In the genomic region with DNA sequence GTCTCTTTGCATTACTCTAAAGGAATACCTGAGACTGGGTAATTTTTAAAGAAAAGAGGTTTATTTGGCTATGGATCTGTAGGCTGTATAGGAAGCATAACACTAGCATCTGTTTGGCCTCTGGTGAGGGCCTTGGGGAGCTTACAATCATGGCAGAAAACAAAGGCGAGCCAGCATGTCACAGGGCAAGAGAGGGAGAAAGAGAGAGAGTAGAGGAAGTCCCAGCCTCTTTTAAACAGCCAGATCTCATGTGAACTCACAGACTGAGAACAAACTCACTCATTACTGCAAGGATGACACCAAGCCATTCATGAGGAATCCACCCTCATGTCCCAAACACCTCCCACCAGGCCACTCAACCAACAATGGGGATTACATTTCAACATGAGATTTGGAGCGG, we compare ENCODE assay signal across 27 cellular contexts.
"Had no signal": no experiment of that assay in that cellular context is flagged by ENCODE, and none has a peak within 500 bp of the region (broad histone marks: within the 10 kb centered on the region; RNA-seq: fewer than 3 reads in every experiment).

No MANE protein-coding gene starts in this region.

- H3K27ac ChIP-seq: left lung, lower lobe of right lung, ovary, prostate gland, skin epidermis, suprapubic skin, thoracic aorta, tibial artery, upper lobe of right lung had no signal

- H3K4me1 ChIP-seq: left lung, lower lobe of right lung, prostate gland, suprapubic skin, tibial artery, upper lobe of right lung had no signal

- H3K4me3 ChIP-seq: left lung, lower lobe of right lung, ovary, prostate gland, skin epidermis, suprapubic skin, thoracic aorta, tibial artery, upper lobe of right lung had no signal

- H3K9me3 ChIP-seq: left lung, lower lobe of right lung, ovary, prostate gland, suprapubic skin, thoracic aorta, tibial artery, upper lobe of right lung had no signal

- ATAC-seq: left colon, left lung, lower lobe of right lung, natural killer cell, right cardiac atrium, sciatic nerve, upper lobe of right lung had no signal

- FAIRE-seq: islet of Langerhans, kidney, urothelium cell line had no signal

- H3K27me3 ChIP-seq: left lung, ovary, suprapubic skin, tibial artery, upper lobe of right lung had no signal

- DNase-seq: immature natural killer cell; kidney; left colon; left lung; lower lobe of right lung; mammary epithelial cell; mesenchymal stem cell; natural killer cell; ovary; posterior cingulate gyrus; retina; right cardiac atrium; stimulated activated CD4-positive, alpha-beta T cell treated with anti-CD3 and anti-CD28 coated beads, Interleukin-12 subunit alpha, Interleukin-12 subunit beta, amount 100 ng/mL, for 4 hours; stimulated activated CD4-positive, alpha-beta T cell treated with anti-CD3 and anti-CD28 coated beads, Interleukin-15, amount 100 ng/mL, for 24 hours; stimulated activated CD4-positive, alpha-beta T cell treated with anti-CD3 and anti-CD28 coated beads, Interleukin-2, amount 100 ng/mL, for 24 hours; stimulated activated CD4-positive, alpha-beta T cell treated with anti-CD3 and anti-CD28 coated beads, Interleukin-4, amount 100 ng/mL, for 1 hour; stimulated activated naive CD4-positive, alpha-beta T cell; tibial artery; trophoblast cell; upper lobe of right lung had no signal

- H3K36me3 ChIP-seq: left lung, lower lobe of right lung, ovary, prostate gland, suprapubic skin, thoracic aorta, tibial artery, upper lobe of right lung had no signal
